Comparison of ENCODE assay signal across 1 cellular context in genomic region chr12:56257491-56258067, GRCh38.
TF ChIP-seq lines count a peak whose summit lies in the region.

No MANE protein-coding gene starts in this region.

TF ChIP-seq in K562, 482 proteins besides CTCF, POLR2A, EP300 and RAD21 (continues in another document):
- TF ChIP-seq GATAD2A (IDR thresholded peaks at IDR 0.05) (no peak), ZNF23 (CRISPR knock-in tag; IDR thresholded peaks at IDR 0.05) (no peak), ZKSCAN3 (CRISPR knock-in tag; IDR thresholded peaks at IDR 0.05) (no peak), UBTF (IDR thresholded peaks at IDR 0.05; ENCODE audit: borderline replicate concordance in 1 of 2, low read depth in 2 of 2, low read length in 2 of 2) (0 out of 4 replicates have a peak, but pooled peaks of 1 of the 2 experiments have one; percentile 41), ZNF184 (CRISPR knock-in tag; IDR thresholded peaks at IDR 0.05) (no peak), RFX7 (CRISPR knock-in tag; IDR thresholded peaks at IDR 0.05) (no peak), NCOA6 (IDR thresholded peaks at IDR 0.05) (no peak), RBBP5 (IDR thresholded peaks at IDR 0.05; ENCODE audit: borderline replicate concordance, insufficient read depth, low read length, poor library complexity, severe bottlenecking) (peak; percentile 12), MLLT1 (IDR thresholded peaks at IDR 0.05) (no peak), ELF4 (CRISPR knock-in tag; IDR thresholded peaks at IDR 0.05) (no peak), HOXB6 (CRISPR knock-in tag; IDR thresholded peaks at IDR 0.05; ENCODE audit: borderline replicate concordance) (no peak), MECOM (CRISPR knock-in tag; IDR thresholded peaks at IDR 0.05) (no peak), ZNF239 (CRISPR knock-in tag; IDR thresholded peaks at IDR 0.05) (no peak), ADNP (tag; IDR thresholded peaks at IDR 0.05) (no peak), ZBTB7A (IDR thresholded peaks at IDR 0.05; ENCODE audit: borderline replicate concordance, control insufficient read depth, low read depth, low read length) (no peak), CHCHD3 (CRISPR knock-in tag; IDR thresholded peaks at IDR 0.05) (no peak), CHD7 (IDR thresholded peaks at IDR 0.05; ENCODE audit: low read depth, low read length) (no peak), HINFP (tag; conservative IDR thresholded peaks at IDR 0.05; ENCODE audit: low read depth) (no peak), ZBTB11 (CRISPR knock-in tag; IDR thresholded peaks at IDR 0.05) (peak in 1 of 3 experiments; percentile 60; a peak in 2 of 6 replicates), TBL1XR1 (IDR thresholded peaks at IDR 0.05; ENCODE audit: low read length in 2 of 2) (no peak), CAMTA2 (CRISPR knock-in tag; conservative IDR thresholded peaks at IDR 0.05) (no peak), KDM5B (IDR thresholded peaks at IDR 0.05; ENCODE audit: insufficient replicate concordance, low read depth, low read length) (peak; percentile 33), IFI16 (CRISPR knock-in tag; IDR thresholded peaks at IDR 0.05) (no peak)
